ENCODE assay signal across 10 cellular contexts in genomic region chr19:1410789-1411188, GRCh38. TPM values are rescaled to one million over a fixed set of nuclear protein-coding genes. Genes with fewer than 3 reads are reported as not detected.
DNase-seq lines count a peak whose midpoint lies in the region; ATAC-seq and TF ChIP-seq lines count a peak whose summit lies in the region.
"Had no signal": no experiment of that assay in that cellular context is flagged by ENCODE, and none has a peak within 500 bp of the region (broad histone marks: within the 10 kb centered on the region; RNA-seq: fewer than 3 reads in every experiment).

No MANE protein-coding gene starts in this region.

- TF ChIP-seq CTCF in CD8-positive, alpha-beta T cell (IDR thresholded peaks at IDR 0.05) = no peak
- TF ChIP-seq CTCF in Panc1 (IDR thresholded peaks at IDR 0.05) (no peak), osteocyte (IDR thresholded peaks at IDR 0.05) (no peak), thyroid gland (IDR thresholded peaks at IDR 0.05) (no peak)

- H3K36me3 Mint-ChIP-seq in CD8-positive, alpha-beta T cell = peaks cover 40% of the 10 kb centered on the region
- H3K36me3 Mint-ChIP-seq in osteocyte (ENCODE audit: unreplicated experiment) = peaks cover 12% of the 10 kb centered on the region

- H3K27ac Mint-ChIP-seq in CD8-positive, alpha-beta T cell = peak overlapping the region; percentile 74
- peak overlapping the region; percentile 44 for H3K27ac Mint-ChIP-seq in osteocyte (ENCODE audit: unreplicated experiment)

- H3K4me1 Mint-ChIP-seq in CD8-positive, alpha-beta T cell (ENCODE audit: low read depth) = peaks cover 67% of the 10 kb centered on the region
- H3K4me1 Mint-ChIP-seq in osteocyte (ENCODE audit: unreplicated experiment) = peaks cover 56% of the 10 kb centered on the region

- intact Hi-C loops in CD8-positive, alpha-beta T cell (cut with DNase I, micrococcal nuclease) = no loop called here
- intact Hi-C loops in Panc1 (cut with micrococcal nuclease; ENCODE audit: unreplicated experiment) (no loop called here), thyroid gland (cut with DNase I) (no loop called here)

- WGBS in thyroid gland, 2 donors = 80 to 90% methylated on average over 9 of the region's 9 CpGs

- POLR2A ChIA-PET in CD8-positive, alpha-beta T cell (lab: Charles Lee) = interaction anchor here (1.0 kb wide), 1 partner anchor 16 kb away, joined by 3 read pairs; no protein-coding TSS in a partner anchor
- POLR2A ChIA-PET in Panc1 (lab: Charles Lee) = no interaction called here

- H3K27me3 Mint-ChIP-seq in CD8-positive, alpha-beta T cell (ENCODE audit: low read depth) = no peaks in the 10 kb centered on the region
- H3K27me3 Mint-ChIP-seq in osteocyte (ENCODE audit: unreplicated experiment) = no peaks in the 10 kb centered on the region

- DNase-seq in CD8-positive, alpha-beta T cell = no peak
- DNase-seq in Panc1 (ENCODE audit: low read depth, low spot score) (no peak), osteocyte (ENCODE audit: extremely low spot score, unreplicated experiment) (no peak), thyroid gland (no peak), putamen (ENCODE audit: low spot score) (no peak)
- DNase-seq in effector memory CD4-positive, alpha-beta T cell = no peak
- no peak for DNase-seq in stimulated activated naive CD4-positive, alpha-beta T cell treated with Interleukin-2 at 50 U/mL for 16 hours (lab: John Stamatoyannopoulos, UW)
- DNase-seq: H7, NCI-H526 had no signal

- no peaks in the 10 kb centered on the region for H3K9me3 ChIP-seq in CD8-positive, alpha-beta T cell (ENCODE audit: low read length)
- no peaks in the 10 kb centered on the region for H3K9me3 ChIP-seq in Panc1 (ENCODE audit: control insufficient read depth, insufficient read depth, low read depth, low read length)
- H3K9me3 ChIP-seq in effector memory CD4-positive, alpha-beta T cell (ENCODE audit: control insufficient read depth, low read length) = no peaks in the 10 kb centered on the region
- no peaks in the 10 kb centered on the region for H3K9me3 ChIP-seq in thyroid gland

- peaks cover 5% of the 10 kb centered on the region for H3K36me3 ChIP-seq in CD8-positive, alpha-beta T cell (ENCODE audit: insufficient read depth, low read length)
- H3K36me3 ChIP-seq in Panc1 (ENCODE audit: control insufficient read depth, insufficient read depth, low read length) (no peaks in the 10 kb centered on the region; the same call in 1 of the 2 replicates), thyroid gland (no peaks in the 10 kb centered on the region)
- peaks cover 6% of the 10 kb centered on the region for H3K36me3 ChIP-seq in effector memory CD4-positive, alpha-beta T cell (ENCODE audit: control insufficient read depth, insufficient read depth, low read length)

- CTCF ChIA-PET in CD8-positive, alpha-beta T cell (lab: Charles Lee) = interaction anchor here (0.6 kb wide), 1 partner anchor 41 kb away, joined by 3 read pairs; no protein-coding TSS in a partner anchor
- CTCF ChIA-PET in Panc1 (lab: Charles Lee) = no interaction called here

- no peak overlapping the region for H3K4me3 ChIP-seq in CD8-positive, alpha-beta T cell (ENCODE audit: low read depth, low read length)
- H3K4me3 ChIP-seq in Panc1 (ENCODE audit: low read depth in 2 of 2, low read length in 2 of 2) (no peak overlapping the region), thyroid gland (replicated peaks in 1 of 3) (no peak overlapping the region)
- H3K4me3 ChIP-seq in effector memory CD4-positive, alpha-beta T cell (ENCODE audit: insufficient read depth, low read depth, low read length, poor library complexity, severe bottlenecking) = no peak overlapping the region

- H3K4me3 Mint-ChIP-seq in CD8-positive, alpha-beta T cell = peak overlapping the region; percentile 94
- peak overlapping the region; percentile 85 for H3K4me3 Mint-ChIP-seq in osteocyte (ENCODE audit: unreplicated experiment)

- H3K4me1 ChIP-seq in CD8-positive, alpha-beta T cell (ENCODE audit: insufficient read depth, low read length) = peaks cover 66% of the 10 kb centered on the region
- H3K4me1 ChIP-seq in Panc1 (ENCODE audit: control insufficient read depth, insufficient read depth, low read length) = peaks cover 43% of the 10 kb centered on the region
- H3K4me1 ChIP-seq in effector memory CD4-positive, alpha-beta T cell (ENCODE audit: control insufficient read depth, insufficient read depth, low read length, poor library complexity, severe bottlenecking) = peaks cover 57% of the 10 kb centered on the region
- peaks cover 40 to 59% of the 10 kb centered on the region in 2 donors for H3K4me1 ChIP-seq in thyroid gland

- in situ Hi-C loops in Panc1 (cut with HindIII; ENCODE audit: low pct_unique_long_range_greater_than_20kb, low sequenced_read_pairs) = no loop called here

- TF ChIP-seq POLR2A in thyroid gland (IDR thresholded peaks at IDR 0.05) = no peak

- no peak for ATAC-seq in CD8-positive, alpha-beta T cell
- ATAC-seq in Panc1 = no peak
- ATAC-seq in GM21447 (IDR thresholded peaks at IDR 0.05; ENCODE audit: unreplicated experiment) = no peak

- no TSS peak for BruUV-seq in Panc1 (replicated peaks; lab: Mats Ljungman, UMichigan)

- H3K27me3 ChIP-seq in CD8-positive, alpha-beta T cell (ENCODE audit: insufficient read depth, low read length) = no peaks in the 10 kb centered on the region
- no peaks in the 10 kb centered on the region for H3K27me3 ChIP-seq in Panc1 (ENCODE audit: control insufficient read depth, insufficient read depth, low read length)
- no peaks in the 10 kb centered on the region for H3K27me3 ChIP-seq in effector memory CD4-positive, alpha-beta T cell (replicated peaks; ENCODE audit: control insufficient read depth, insufficient read depth, low read length, poor library complexity, severe bottlenecking)
- H3K27me3 ChIP-seq in thyroid gland = no peaks in the 10 kb centered on the region

- H3K9me3 Mint-ChIP-seq in CD8-positive, alpha-beta T cell = no peaks in the 10 kb centered on the region
- no peaks in the 10 kb centered on the region for H3K9me3 Mint-ChIP-seq in osteocyte (ENCODE audit: unreplicated experiment)

- no peak overlapping the region for H3K27ac ChIP-seq in CD8-positive, alpha-beta T cell (ENCODE audit: low read depth, low read length)
- H3K27ac ChIP-seq in Panc1 (ENCODE audit: low read length) = peak overlapping the region; percentile 48
- H3K27ac ChIP-seq in effector memory CD4-positive, alpha-beta T cell (ENCODE audit: insufficient read depth, low read length, poor library complexity, severe bottlenecking) = peak overlapping the region; percentile 95
- peak overlapping the region in 1 of 3 donors; percentile 28 for H3K27ac ChIP-seq in thyroid gland

RNA-seq across cellular contexts. Expression of gene DAZAP1, which starts 3.4 kb away (rescaled TPM):
- 100 to 1,000 TPM; 140 to 144 TPM for total RNA-seq in CD8-positive, alpha-beta T cell
- total RNA-seq in Panc1 (2021; ENCODE audit: unreplicated experiment) = 195 TPM
- 137 TPM for polyA plus RNA-seq in Panc1 (2012; ENCODE audit: insufficient read length)
- total RNA-seq in osteocyte = 91.0 and 101 TPM in 2 replicates
- total RNA-seq in thyroid gland = 10 to 100 TPM; 34.4 to 77.3 (median 67.7) TPM

RNA-seq across cellular contexts. Expression of gene GAMT, which starts 9.4 kb away (rescaled TPM):
- 10 to 100 TPM in 1 of 2 experiments, 1 to 10 TPM in 1; 9.5 to 11.4 TPM for total RNA-seq in CD8-positive, alpha-beta T cell
- total RNA-seq in Panc1 (2021; ENCODE audit: unreplicated experiment) (21.2 TPM), osteocyte (31.2 and 35.3 TPM in 2 replicates), thyroid gland (10 to 100 TPM; 22.2 to 39.5 (median 29.1) TPM)
- 52.6 TPM for polyA plus RNA-seq in Panc1 (2012; ENCODE audit: insufficient read length)

RNA-seq across cellular contexts. Expression of gene NDUFS7, which starts 27.1 kb away (rescaled TPM):
- 10 to 100 TPM; 38.6 to 41.1 TPM for total RNA-seq in CD8-positive, alpha-beta T cell
- 73.0 TPM for total RNA-seq in Panc1 (2021; ENCODE audit: unreplicated experiment)
- 132 TPM for polyA plus RNA-seq in Panc1 (2012; ENCODE audit: insufficient read length)
- 71.7 and 74.4 TPM in 2 replicates for total RNA-seq in osteocyte
- 100 to 1,000 TPM in 2 of 4 donors, 10 to 100 TPM in 2; 75.2 to 185 (median 108) TPM for total RNA-seq in thyroid gland

RNA-seq across cellular contexts. Expression of gene RPS15, which starts 27.4 kb away (rescaled TPM):
- total RNA-seq in CD8-positive, alpha-beta T cell = 1,000 to 10,000 TPM; 2,066 to 2,071 TPM
- total RNA-seq in Panc1 (2021; ENCODE audit: unreplicated experiment) (1,067 TPM), osteocyte (932 and 969 TPM in 2 replicates), thyroid gland (1,000 to 10,000 TPM; 1,760 to 2,977 (median 2,488) TPM)
- polyA plus RNA-seq in Panc1 (2012; ENCODE audit: insufficient read length) = 2,091 TPM

RNA-seq across cellular contexts. Expression of gene APC2, which starts 39.1 kb away (rescaled TPM):
- under 1 TPM; 0.27 to 0.33 TPM for total RNA-seq in CD8-positive, alpha-beta T cell
- total RNA-seq in Panc1 (2021; ENCODE audit: unreplicated experiment) (11.9 TPM), osteocyte (1.2 and 1.5 TPM in 2 replicates), thyroid gland (under 1 TPM in 3 of 4 donors, not detected in 1; under 0.01 to 0.20 (median 0.08) TPM)
- polyA plus RNA-seq in Panc1 (2012; ENCODE audit: insufficient read length) = 14.5 TPM
